ENCODE assay signal across 18 cellular contexts in the genomic region with DNA sequence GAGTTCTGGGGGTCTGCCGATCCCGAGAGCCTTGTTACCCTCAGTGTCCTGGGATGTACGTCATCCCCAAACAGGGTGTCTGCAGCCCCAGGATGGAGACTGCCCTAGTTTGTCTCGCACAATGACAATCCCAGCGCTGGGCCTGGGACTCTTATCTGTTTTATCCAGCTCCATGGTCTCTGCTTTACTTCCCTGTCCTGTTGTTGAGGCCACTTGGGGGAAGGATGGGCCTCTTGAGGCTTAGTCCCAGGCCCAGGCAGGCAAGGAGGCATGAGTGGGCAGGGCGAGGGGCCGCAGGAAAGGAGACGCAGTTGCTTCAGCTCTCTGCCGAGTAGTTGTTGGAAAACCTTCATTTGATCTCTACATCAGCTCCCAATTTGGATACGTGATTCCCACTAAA. TPM values are rescaled to one million over a fixed set of nuclear protein-coding genes. Genes with fewer than 3 reads are reported as not detected.
DNase-seq lines count a peak whose midpoint lies in the region; ATAC-seq and TF ChIP-seq lines count a peak whose summit lies in the region.
"Had no signal": no experiment of that assay in that cellular context is flagged by ENCODE, and none has a peak within 500 bp of the region (broad histone marks: within the 10 kb centered on the region; RNA-seq: fewer than 3 reads in every experiment).

No MANE protein-coding gene starts in this region.

- H3K9me3 Mint-ChIP-seq in T-helper 2 cell treated with Interferon-gamma antibody and Interleukin-4, amounts not matched to agents 5 μg/mL and 100 μg/mL, for 36 hours = no peaks in the 10 kb centered on the region
- peaks cover 4% of the 10 kb centered on the region for H3K9me3 Mint-ChIP-seq in glutamatergic neuron (ENCODE audit: unreplicated experiment)
- H3K9me3 Mint-ChIP-seq: natural killer cell had no signal

- TF ChIP-seq POLR2A in stomach (IDR thresholded peaks at IDR 0.05) (no peak), testis (IDR thresholded peaks at IDR 0.05) (no peak)

- no peaks in the 10 kb centered on the region for H3K79me2 ChIP-seq in OCI-LY1 (ENCODE audit: insufficient read depth, low read length)

- no peak overlapping the region for H3K4me2 ChIP-seq in OCI-LY1 (ENCODE audit: low read length)
- H3K4me2 ChIP-seq: BLaER1 had no signal

- H3K27ac Mint-ChIP-seq in T-helper 2 cell treated with Interferon-gamma antibody and Interleukin-4, amounts not matched to agents 5 μg/mL and 100 μg/mL, for 36 hours = peak overlapping the region; percentile 83
- H3K27ac Mint-ChIP-seq in glutamatergic neuron (ENCODE audit: unreplicated experiment) = peak overlapping the region; percentile 17
- H3K27ac Mint-ChIP-seq: natural killer cell had no signal

- H3K9ac ChIP-seq in OCI-LY1 (ENCODE audit: low read length) = no peak overlapping the region
- H3K9ac ChIP-seq: BLaER1 had no signal

- H3K9me3 ChIP-seq in OCI-LY1 (ENCODE audit: low read length) (no peaks in the 10 kb centered on the region), stomach (no peaks in the 10 kb centered on the region), testis (no peaks in the 10 kb centered on the region)
- H3K9me3 ChIP-seq: BLaER1, gastrocnemius medialis, prostate gland, upper lobe of right lung had no signal

- no peaks in the 10 kb centered on the region for H3K36me3 Mint-ChIP-seq in T-helper 2 cell treated with Interferon-gamma antibody and Interleukin-4, amounts not matched to agents 5 μg/mL and 100 μg/mL, for 36 hours (ENCODE audit: low read depth)
- H3K36me3 Mint-ChIP-seq in glutamatergic neuron (ENCODE audit: unreplicated experiment) = no peaks in the 10 kb centered on the region
- H3K36me3 Mint-ChIP-seq: natural killer cell had no signal

- H3K27ac ChIP-seq in OCI-LY1 (ENCODE audit: low read depth, low read length, poor library complexity, severe bottlenecking) (peak overlapping the region; percentile 96), stomach (peak overlapping the region in 3 of 5 donors; percentile 16 to 32 (median 28)), testis (no peak overlapping the region)
- H3K27ac ChIP-seq: BLaER1, gastrocnemius medialis, prostate gland had no signal

- no peak for ATAC-seq in HG03342 (IDR thresholded peaks at IDR 0.05; ENCODE audit: unreplicated experiment)
- ATAC-seq: gastrocnemius medialis, natural killer cell had no signal

- H3K4me3 ChIP-seq in OCI-LY1 (ENCODE audit: low read depth, low read length, poor library complexity, severe bottlenecking) = no peak overlapping the region
- H3K4me3 ChIP-seq in stomach = no peak overlapping the region
- H3K4me3 ChIP-seq in testis = no peak overlapping the region
- H3K4me3 ChIP-seq: BLaER1, gastrocnemius medialis, prostate gland, upper lobe of right lung had no signal

- no peak overlapping the region for H3K4me3 Mint-ChIP-seq in T-helper 2 cell treated with Interferon-gamma antibody and Interleukin-4, amounts not matched to agents 5 μg/mL and 100 μg/mL, for 36 hours
- no peak overlapping the region for H3K4me3 Mint-ChIP-seq in glutamatergic neuron (ENCODE audit: unreplicated experiment)
- H3K4me3 Mint-ChIP-seq: natural killer cell had no signal

- intact Hi-C loops in stomach (cut with DNase I; ENCODE audit: low total_unique reads) = no loop called here
- intact Hi-C loops in testis (cut with DNase I; ENCODE audit: low total_unique reads) = no loop called here

- H3K27me3 ChIP-seq in OCI-LY1 (ENCODE audit: insufficient read depth, low read length) = no peaks in the 10 kb centered on the region
- H3K27me3 ChIP-seq in stomach = no peaks in the 10 kb centered on the region
- H3K27me3 ChIP-seq in testis = no peaks in the 10 kb centered on the region
- H3K27me3 ChIP-seq: BLaER1, gastrocnemius medialis, upper lobe of right lung had no signal

- H3K36me3 ChIP-seq in OCI-LY1 (ENCODE audit: insufficient read depth, low read length) (peaks cover 30% of the 10 kb centered on the region; the same call in 1 of the 2 replicates), stomach (peaks cover 0 to 39% (median 19%) of the 10 kb centered on the region in 4 donors), testis (ENCODE audit: low read depth, missing control alignments) (no peaks in the 10 kb centered on the region)
- H3K36me3 ChIP-seq: BLaER1, gastrocnemius medialis, prostate gland had no signal

- DNase-seq in T-helper 2 cell treated with Interferon-gamma antibody and Interleukin-4, amounts not matched to agents 5 μg/mL and 100 μg/mL, for 36 hours (ENCODE audit: low spot score) = no peak
- DNase-seq in T-helper 2 cell (no peak), glutamatergic neuron (no peak), stomach (no peak), testis (no peak), NCI-H1092 treated with DMSO at 0.1 percent for 48 hours (lab: John Stamatoyannopoulos, UW) (no peak)
- DNase-seq: activated CD4-positive, alpha-beta T cell treated with anti-CD3 and anti-CD28 coated beads for 4 hours; activated gamma-delta T cell; effector CD4-positive, alpha-beta T cell; gastrocnemius medialis; natural killer cell; RPMI8226; stimulated activated naive CD4-positive, alpha-beta T cell treated with Interleukin-2 at 50 U/mL for 16 hours had no signal

- TF ChIP-seq CTCF in OCI-LY1 (IDR thresholded peaks at IDR 0.05; ENCODE audit: low read length) (no peak), glutamatergic neuron (IDR thresholded peaks at IDR 0.05; ENCODE audit: partially characterized antibody, unreplicated experiment) (no peak), stomach (IDR thresholded peaks at IDR 0.05) (no peak), testis (IDR thresholded peaks at IDR 0.05) (no peak)

- no peaks in the 10 kb centered on the region for H4K20me1 ChIP-seq in OCI-LY1 (ENCODE audit: insufficient read depth, low read length)
- H4K20me1 ChIP-seq: BLaER1 had no signal

- no peaks in the 10 kb centered on the region for H3K9me2 ChIP-seq in OCI-LY1 (ENCODE audit: low read depth, low read length)

- H3K4me1 ChIP-seq in OCI-LY1 (ENCODE audit: insufficient read depth, low read length, severe bottlenecking) (peaks cover 81% of the 10 kb centered on the region), stomach (peaks cover 12 to 85% (median 27%) of the 10 kb centered on the region in 4 donors), testis (peaks cover 8% of the 10 kb centered on the region)
- H3K4me1 ChIP-seq: prostate gland had no signal

- H3F3A ChIP-seq in OCI-LY1 (ENCODE audit: insufficient read depth, low read length) = no peaks in the 10 kb centered on the region; the same call in 1 of the 2 replicates

- peaks cover 22% of the 10 kb centered on the region for H3K4me1 Mint-ChIP-seq in T-helper 2 cell treated with Interferon-gamma antibody and Interleukin-4, amounts not matched to agents 5 μg/mL and 100 μg/mL, for 36 hours (ENCODE audit: low read depth)
- H3K4me1 Mint-ChIP-seq in glutamatergic neuron (ENCODE audit: low read depth, unreplicated experiment) = no peaks in the 10 kb centered on the region
- H3K4me1 Mint-ChIP-seq: natural killer cell had no signal

- H3K27me3 Mint-ChIP-seq in T-helper 2 cell treated with Interferon-gamma antibody and Interleukin-4, amounts not matched to agents 5 μg/mL and 100 μg/mL, for 36 hours (ENCODE audit: low read depth) = no peaks in the 10 kb centered on the region
- peaks cover 5% of the 10 kb centered on the region for H3K27me3 Mint-ChIP-seq in glutamatergic neuron (ENCODE audit: unreplicated experiment)

- H2AFZ ChIP-seq in OCI-LY1 (ENCODE audit: low read length) = no peak overlapping the region

- TF ChIP-seq EP300 in stomach (IDR thresholded peaks at IDR 0.05) = no peak

- 82 to 90% (median 87%) methylated on average over 10 of the region's 10 CpGs for WGBS in stomach, 5 donors
- 86% methylated on average over 9 to 10 of the region's 10 CpGs for WGBS in testis, 2 donors

RNA-seq across cellular contexts. Expression of gene SMAD6, which starts 17.4 kb away (rescaled TPM):
- total RNA-seq in glutamatergic neuron (ENCODE audit: unreplicated experiment) (0.83 TPM), stomach (100 to 1,000 TPM in 2 of 5 donors, 10 to 100 TPM in 3; 20.4 to 112 (median 76.4) TPM), testis (10 to 100 TPM; 17.5 to 19.4 TPM)
- polyA plus RNA-seq in stomach (1 to 10 TPM; 4.0 to 5.7 (median 4.6) TPM), testis (ENCODE audit: insufficient read depth, low read depth, low replicate concordance) (3.2 TPM)

Comparison
In these comparisons a context has a peak if more than half of its experiments do, and no peak if none do; other contexts are left out.
1. H3K27ac ChIP-seq: peak in OCI-LY1 (single experiment) and stomach (3 of 5); none in testis (0 of 2).
2. RNA of gene SMAD6, which starts 17.4 kb away (total RNA-seq): 20.4 to 112 TPM in stomach and 17.5 to 19.4 TPM in testis; 0.83 TPM in glutamatergic neuron (single experiment); every median in the first group is over 10 times any median in the second.